Comparison of ENCODE assay signal across 21 cellular contexts in the genomic region with DNA sequence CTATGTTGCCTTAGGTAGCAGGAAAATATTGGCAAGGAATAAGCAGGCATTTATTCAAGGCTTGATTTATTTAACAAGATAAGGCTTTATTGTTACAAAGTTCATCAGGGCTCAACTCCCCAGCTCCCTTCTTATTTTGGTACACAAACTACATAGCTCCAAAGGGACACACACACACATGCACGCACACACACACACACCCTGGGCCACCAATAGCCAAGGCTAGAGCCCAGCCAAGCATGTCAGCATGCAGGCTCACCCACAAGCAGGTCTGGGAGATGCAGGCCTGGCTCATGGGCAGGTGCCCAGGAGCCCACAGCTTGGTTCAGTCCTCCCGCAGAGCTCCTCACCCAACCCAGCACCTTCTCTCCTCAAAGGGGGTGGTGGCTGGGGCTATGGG. TPM values are rescaled to one million over a fixed set of nuclear protein-coding genes. Genes with fewer than 3 reads are reported as not detected.
DNase-seq lines count a peak whose midpoint lies in the region; ATAC-seq, FAIRE-seq and TF ChIP-seq lines count a peak whose summit lies in the region.
"Had no signal": no experiment of that assay in that cellular context is flagged by ENCODE, and none has a peak within 500 bp of the region (broad histone marks: within the 10 kb centered on the region; RNA-seq: fewer than 3 reads in every experiment).

No MANE protein-coding gene starts in this region.

- 23 to 38% methylated on average over 1 to 2 of the region's 2 CpGs for WGBS in body of pancreas, 2 donors
- 25 to 64% (median 26%) methylated on average over 2 of the region's 2 CpGs for WGBS in small intestine, 3 donors

- H3K4me3 ChIP-seq in body of pancreas (no peak overlapping the region), small intestine (ENCODE audit: low read depth in 1 of 2, low read length in 2 of 2) (no peak overlapping the region)

- no peak for FAIRE-seq in small intestine (lab: Jason Lieb, UNC)
- FAIRE-seq: H54, HepG2 had no signal

- no peak for TF ChIP-seq POLR2A in body of pancreas (IDR thresholded peaks at IDR 0.05)

- H3K9me3 ChIP-seq in body of pancreas = no peaks in the 10 kb centered on the region
- H3K9me3 ChIP-seq in small intestine (ENCODE audit: control insufficient read depth, low read depth) = no peaks in the 10 kb centered on the region

- H3K36me3 ChIP-seq in body of pancreas (replicated peaks in 1 of 2; ENCODE audit: insufficient read depth in 1 of 2, low read depth in 2 of 2) (no peaks in the 10 kb centered on the region), small intestine (ENCODE audit: control insufficient read depth in 2 of 2, insufficient read depth in 2 of 2, low read length in 2 of 2) (no peaks in the 10 kb centered on the region)

- no peak for TF ChIP-seq CTCF in body of pancreas (IDR thresholded peaks at IDR 0.05)

- intact Hi-C loops in body of pancreas (cut with DNase I) = no loop called here

- no peak overlapping the region for H3K27ac ChIP-seq in body of pancreas
- H3K27ac ChIP-seq in small intestine (ENCODE audit: low read depth in 1 of 2, low read length in 1 of 2) = no peak overlapping the region
- H3K27ac ChIP-seq in substantia nigra (ENCODE audit: low read depth, low read length, poor library complexity, severe bottlenecking) = no peak overlapping the region
- H3K27ac ChIP-seq: RWPE1 had no signal

- H3K27me3 ChIP-seq in body of pancreas = no peaks in the 10 kb centered on the region
- H3K27me3 ChIP-seq in small intestine (ENCODE audit: control insufficient read depth in 2 of 2, insufficient read depth in 2 of 2, low read length in 2 of 2) = no peaks in the 10 kb centered on the region

- DNase-seq in body of pancreas (peak; percentile 18 to 48 (median 34)), left lobe of liver (ENCODE audit: low spot score) (no peak), small intestine (peak; percentile 78), substantia nigra (lab: John Stamatoyannopoulos, UW) (no peak), NCI-H446 (lab: John Stamatoyannopoulos, UW) (no peak), SIG-M5 treated with dmso at 0.1 percent for 504 hours (lab: John Stamatoyannopoulos, UW; ENCODE audit: unreplicated experiment) (no peak)
- DNase-seq: ACHN, AML-193, COR-L47, GDM1, KG1, NCI-H1417 treated with DMSO at 0.1 percent for 48 hours, NCI-H1930, NCI-H345, PC-3, SIG-M5 had no signal

- ATAC-seq in body of pancreas (no peak), left lobe of liver (peak; percentile 62), HG03457 (IDR thresholded peaks at IDR 0.05; ENCODE audit: unreplicated experiment) (no peak)
- ATAC-seq: HepG2, PC-3 had no signal

- H3K4me1 ChIP-seq in body of pancreas (peaks cover 31% of the 10 kb centered on the region), small intestine (ENCODE audit: control insufficient read depth in 2 of 2, insufficient read depth in 1 of 2, low read depth in 1 of 2, low read length in 1 of 2) (peaks cover 0 to 6% of the 10 kb centered on the region in 2 donors)

RNA-seq across cellular contexts. Expression of a gene that starts 23.4 kb away (rescaled TPM):
- total RNA-seq in body of pancreas (10 to 100 TPM in 1 of 2 donors, 1 to 10 TPM in 1; 1.8 to 72.8 TPM), left lobe of liver (not detected)
- polyA plus RNA-seq in small intestine = under 1 TPM in 1 of 3 donors, not detected in 2; 0.25 TPM
- total RNA-seq: Daoy, HepG2, PC-3 had no signal

Comparison
In these comparisons a context has a peak if more than half of its experiments do, and no peak if none do; other contexts are left out.
1. DNase-seq: peak in body of pancreas (4 of 4) and small intestine (single experiment); none in left lobe of liver (single experiment), substantia nigra (0 of 49), NCI-H446 (0 of 2) and SIG-M5 treated with dmso at 0.1 percent for 504 hours (single experiment).